Comparison of ENCODE assay signal across 9 cellular contexts in the genomic region with DNA sequence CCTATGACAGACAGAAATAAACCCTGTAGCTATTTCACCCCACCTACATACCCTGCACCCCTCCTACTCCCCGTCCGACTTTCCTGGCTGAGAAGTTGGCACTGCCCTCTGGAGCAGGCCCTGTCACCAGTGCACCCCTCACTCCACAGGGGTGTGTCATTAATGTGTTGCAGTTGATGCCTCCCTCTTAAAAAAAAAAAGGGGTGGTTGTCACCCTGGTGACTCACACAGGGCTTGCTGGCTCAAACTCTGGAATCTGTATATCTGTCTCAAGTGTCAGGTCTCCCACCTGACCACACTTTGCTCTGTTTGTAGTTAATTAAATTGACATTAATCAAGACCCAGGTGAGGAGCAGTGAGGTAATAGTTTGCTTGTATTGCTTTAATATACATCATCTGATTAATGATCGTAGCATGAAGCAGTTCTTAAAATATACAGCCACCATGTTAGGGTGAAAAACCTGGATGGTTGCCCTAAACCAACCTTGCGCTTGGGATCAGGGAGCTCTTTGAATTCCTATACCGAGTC. TPM values are rescaled to one million over a fixed set of nuclear protein-coding genes. Genes with fewer than 3 reads are reported as not detected.
DNase-seq lines count a peak whose midpoint lies in the region; ATAC-seq lines count a peak whose summit lies in the region.
"Had no signal": no experiment of that assay in that cellular context is flagged by ENCODE, and none has a peak within 500 bp of the region (broad histone marks: within the 10 kb centered on the region; RNA-seq: fewer than 3 reads in every experiment).

No MANE protein-coding gene starts in this region.

- H3K27ac ChIP-seq in CD4-positive, CD25-positive, alpha-beta regulatory T cell (ENCODE audit: insufficient read depth, low read length, poor library complexity, severe bottlenecking): no peak overlapping the region

- H3K27ac Mint-ChIP-seq in CD4-positive, CD25-positive, alpha-beta regulatory T cell: peak overlapping the region in 1 of 3 donors; percentile 68

- peak overlapping the region in 3 of 4 donors; percentile 42 to 90 (median 84) for H3K4me3 Mint-ChIP-seq in CD4-positive, CD25-positive, alpha-beta regulatory T cell

- H3K36me3 ChIP-seq in CD4-positive, CD25-positive, alpha-beta regulatory T cell (ENCODE audit: control insufficient read depth, insufficient read depth, low read length): no peaks in the 10 kb centered on the region
- H3K36me3 ChIP-seq: tibial nerve had no signal

- no peak overlapping the region for H3K4me3 ChIP-seq in CD4-positive, CD25-positive, alpha-beta regulatory T cell (ENCODE audit: low read depth, low read length)
- H3K4me3 ChIP-seq: tibial nerve had no signal

- no peaks in the 10 kb centered on the region for H3K27me3 Mint-ChIP-seq in CD4-positive, CD25-positive, alpha-beta regulatory T cell

- no peaks in the 10 kb centered on the region for H3K36me3 Mint-ChIP-seq in CD4-positive, CD25-positive, alpha-beta regulatory T cell

- ATAC-seq in CD4-positive, CD25-positive, alpha-beta regulatory T cell (ENCODE audit: low read depth in 2 of 2): no peak
- ATAC-seq in HG02623 (IDR thresholded peaks at IDR 0.05; ENCODE audit: unreplicated experiment) (no peak), Right ventricle myocardium inferior (no peak)

- no peaks in the 10 kb centered on the region for H3K9me3 Mint-ChIP-seq in CD4-positive, CD25-positive, alpha-beta regulatory T cell

- peaks cover 16 to 64% (median 48%) of the 10 kb centered on the region in 4 donors for H3K4me1 Mint-ChIP-seq in CD4-positive, CD25-positive, alpha-beta regulatory T cell

- intact Hi-C loops in Right ventricle myocardium inferior (cut with DNase I): no loop called here

- DNase-seq in CD4-positive, CD25-positive, alpha-beta regulatory T cell: no peak
- peak in 57 of 76 experiments; percentile 17 to 80 (median 48) for DNase-seq in HUDEP-2 (lab: John Stamatoyannopoulos, UW; ENCODE audit: unreplicated experiment in 76 of 76)
- peak; percentile 4 for DNase-seq in amniotic stem cell (lab: John Stamatoyannopoulos, UW)
- DNase-seq in myocyte (ENCODE audit: low read depth): peak; percentile 72
- no peak for DNase-seq in Right ventricle myocardium inferior (ENCODE audit: missing footprints)
- DNase-seq in NCI-H1105 (lab: John Stamatoyannopoulos, UW): no peak
- DNase-seq in activated CD4-positive, CD25-positive, alpha-beta regulatory T cell treated with anti-CD3 and anti-CD28 coated beads, Interleukin-2, amount 50 U/mL, for 72 hours: no peak

- H3K27me3 ChIP-seq in CD4-positive, CD25-positive, alpha-beta regulatory T cell (ENCODE audit: control insufficient read depth, insufficient read depth, low read length): no peaks in the 10 kb centered on the region
- H3K27me3 ChIP-seq: tibial nerve had no signal

- H3K4me1 ChIP-seq in CD4-positive, CD25-positive, alpha-beta regulatory T cell (ENCODE audit: control insufficient read depth, insufficient read depth, low read length, poor library complexity, severe bottlenecking): peaks cover 26% of the 10 kb centered on the region

- H3K9me3 ChIP-seq in CD4-positive, CD25-positive, alpha-beta regulatory T cell (ENCODE audit: control insufficient read depth in 2 of 2, low read length in 2 of 2): no peaks in the 10 kb centered on the region
- H3K9me3 ChIP-seq: tibial nerve had no signal

RNA-seq across cellular contexts. Expression of a gene that starts 2.0 kb away (rescaled TPM):
- 134 TPM for total RNA-seq in CD4-positive, CD25-positive, alpha-beta regulatory T cell
- 10 to 100 TPM in 1 of 4 donors, 1 to 10 TPM in 3; 8.1 to 13.9 (median 9.7) TPM for polyA plus RNA-seq in CD4-positive, CD25-positive, alpha-beta regulatory T cell
- total RNA-seq in myocyte (49.5 and 65.8 TPM in 2 replicates), Right ventricle myocardium inferior (25.9 TPM)
- polyA plus RNA-seq in myocyte (2012): 65.0 TPM

Comparison
In these comparisons a context has a peak if more than half of its experiments do, and no peak if none do; other contexts are left out.
1. DNase-seq: peak in HUDEP-2 (57 of 76), amniotic stem cell (single experiment) and myocyte (single experiment); none in CD4-positive, CD25-positive, alpha-beta regulatory T cell (0 of 3), Right ventricle myocardium inferior (single experiment), NCI-H1105 (single experiment) and activated CD4-positive, CD25-positive, alpha-beta regulatory T cell treated with anti-CD3 and anti-CD28 coated beads, Interleukin-2, amount 50 U/mL, for 72 hours (single experiment).